Comparison of ENCODE assay signal across 12 cellular contexts in genomic region chr1:6454856-6455751, GRCh38. TPM values are rescaled to one million over a fixed set of nuclear protein-coding genes. Genes with fewer than 3 reads are reported as not detected.
A peak's percentile ranks its signal among the peaks of the same experiment; 100 is the strongest.
DNase-seq lines count a peak whose midpoint lies in the region; ATAC-seq and TF ChIP-seq lines count a peak whose summit lies in the region.
"Had no signal": no experiment of that assay in that cellular context is flagged by ENCODE, and none has a peak within 500 bp of the region (broad histone marks: within the 10 kb centered on the region; RNA-seq: fewer than 3 reads in every experiment).

No MANE protein-coding gene starts in this region.

- peaks cover 26% of the 10 kb centered on the region for H3K27me3 Mint-ChIP-seq in MCF 10A (ENCODE audit: insufficient read depth, unreplicated experiment)
- H3K27me3 Mint-ChIP-seq in activated CD8-positive, alpha-beta T cell treated with anti-CD3 and anti-CD28 coated beads, Interleukin-2, amount 10 ng/mL, durations not matched to agents 7 days and 5 days (ENCODE audit: low read depth): peaks cover 49% of the 10 kb centered on the region

- H3K27ac ChIP-seq in mammary epithelial cell (ENCODE audit: insufficient read depth, low read depth, low read length): no peak overlapping the region
- H3K27ac ChIP-seq: Peyer's patch had no signal

- CTCF ChIA-PET in mammary epithelial cell (lab: Charles Lee; ENCODE audit: low non-redundant PET): no interaction called here
- CTCF ChIA-PET in MCF 10A (lab: Yijun Ruan, JAX): interaction anchor here (0.8 to 1.7 kb wide), 2 partner anchors 17 to 40 kb away, joined by 4 to 6 read pairs; no protein-coding TSS in a partner anchor
- CTCF ChIA-PET in activated CD8-positive, alpha-beta T cell treated with anti-CD3 and anti-CD28 coated beads, Interleukin-2, amount 10 ng/mL, durations not matched to agents 7 days and 5 days (lab: Charles Lee): interaction anchor here (0.8 to 2.1 kb wide), 9 partner anchors 8 to 209 kb away, joined by 3 to 9 read pairs (median 4); no protein-coding TSS in a partner anchor
- CTCF ChIA-PET in GM10248 (lab: Yijun Ruan, JAX): interaction anchor here (0.9 to 1.4 kb wide), 2 partner anchors 17 to 34 kb away, joined by 3 read pairs; no protein-coding TSS in a partner anchor

- TF ChIP-seq CTCF in mammary epithelial cell (conservative IDR thresholded peaks at IDR 0.05 in 1 of 2, IDR thresholded peaks at IDR 0.05 in 1 of 2; ENCODE audit: extremely low read depth in 1 of 2, insufficient read depth in 1 of 2, low read depth in 1 of 2, low read length in 2 of 2): no peak
- TF ChIP-seq CTCF in MCF 10A (IDR thresholded peaks at IDR 0.05; ENCODE audit: unreplicated experiment): no peak
- no peak for TF ChIP-seq CTCF in GM10248 (IDR thresholded peaks at IDR 0.05; ENCODE audit: control extremely low read depth, extremely low read depth, low read depth, missing control alignments)

- H3K9me3 ChIP-seq in mammary epithelial cell (replicated peaks; ENCODE audit: insufficient read depth, low read length): no peaks in the 10 kb centered on the region

- POLR2A ChIA-PET in MCF 10A (lab: Yijun Ruan, JAX) (no interaction called here), GM10248 (lab: Yijun Ruan, JAX) (no interaction called here)
- POLR2A ChIA-PET in activated CD8-positive, alpha-beta T cell treated with anti-CD3 and anti-CD28 coated beads, Interleukin-2, amount 10 ng/mL, durations not matched to agents 7 days and 5 days (lab: Charles Lee): interaction anchor here (0.8 kb wide), 1 partner anchor 218 kb away, joined by 3 read pairs; no protein-coding TSS in a partner anchor

- peak; percentile 47 for ATAC-seq in activated CD8-positive, alpha-beta T cell treated with anti-CD3 and anti-CD28 coated beads, Interleukin-2, amount 10 ng/mL, durations not matched to agents 7 days and 5 days
- ATAC-seq in esophagus mucosa (peak; percentile 66), HG02981 (IDR thresholded peaks at IDR 0.05; ENCODE audit: unreplicated experiment) (no peak)

- H3K4me1 ChIP-seq in mammary epithelial cell (ENCODE audit: insufficient read depth, low read length): no peaks in the 10 kb centered on the region

- H3K4me1 Mint-ChIP-seq in MCF 10A (ENCODE audit: insufficient read depth, unreplicated experiment): no peaks in the 10 kb centered on the region
- peaks cover 15% of the 10 kb centered on the region for H3K4me1 Mint-ChIP-seq in activated CD8-positive, alpha-beta T cell treated with anti-CD3 and anti-CD28 coated beads, Interleukin-2, amount 10 ng/mL, durations not matched to agents 7 days and 5 days (ENCODE audit: low read depth)

- dilution Hi-C loops in mammary epithelial cell (cut with HindIII; ENCODE audit: low sequenced_read_pairs): loop anchor here (5.0 to 10.0 kb wide), 2 partner anchors 37 to 120 kb away; partner anchors contain the start of genes PLEKHG5 and ZBTB48

- no peak overlapping the region for H3K4me3 ChIP-seq in mammary epithelial cell (replicated peaks in 1 of 3; ENCODE audit: insufficient read depth in 1 of 3, low read depth in 2 of 3, low read length in 3 of 3)

- no TSS peak for BruUV-seq in mammary epithelial cell (replicated peaks; lab: Mats Ljungman, UMichigan)
- no TSS peak for BruUV-seq in MCF 10A (replicated peaks; lab: Mats Ljungman, UMichigan)

- peak overlapping the region; percentile 57 for H3K4me2 ChIP-seq in mammary epithelial cell (ENCODE audit: insufficient read depth, low read depth, low read length)

- H3K9ac ChIP-seq in mammary epithelial cell (ENCODE audit: insufficient read depth, low read length): no peak overlapping the region

- H3K27me3 ChIP-seq in mammary epithelial cell (ENCODE audit: insufficient read depth, low read length): peaks cover 12% of the 10 kb centered on the region
- H3K27me3 ChIP-seq: Peyer's patch had no signal

- peak overlapping the region; percentile 39 for H2AFZ ChIP-seq in mammary epithelial cell (ENCODE audit: low read depth, low read length)

- H3K27ac Mint-ChIP-seq in MCF 10A (ENCODE audit: low read depth, unreplicated experiment): no peak overlapping the region
- no peak overlapping the region for H3K27ac Mint-ChIP-seq in activated CD8-positive, alpha-beta T cell treated with anti-CD3 and anti-CD28 coated beads, Interleukin-2, amount 10 ng/mL, durations not matched to agents 7 days and 5 days
- H3K27ac Mint-ChIP-seq: dendritic cell treated with granulocyte-macrophage colony-stimulating factor and Interleukin-4, amounts not matched to agents 40 ng/mL and 50 ng/mL, for 4 days had no signal

- no peaks in the 10 kb centered on the region for H3K79me2 ChIP-seq in mammary epithelial cell (ENCODE audit: insufficient read depth, low read length)

- H3K36me3 Mint-ChIP-seq in MCF 10A (ENCODE audit: insufficient read depth, unreplicated experiment): peaks cover 6% of the 10 kb centered on the region
- H3K36me3 Mint-ChIP-seq in activated CD8-positive, alpha-beta T cell treated with anti-CD3 and anti-CD28 coated beads, Interleukin-2, amount 10 ng/mL, durations not matched to agents 7 days and 5 days (ENCODE audit: low read depth): no peaks in the 10 kb centered on the region

- in situ Hi-C loops in mammary epithelial cell (cut with MboI; ENCODE audit: low sequenced_read_pairs in 2 of 2): no loop called here

- H3K36me3 ChIP-seq in mammary epithelial cell (ENCODE audit: insufficient read depth, low read length): no peaks in the 10 kb centered on the region

- H4K20me1 ChIP-seq in mammary epithelial cell (ENCODE audit: insufficient read depth, low read length): no peaks in the 10 kb centered on the region

- DNase-seq in mammary epithelial cell (no peak), MCF 10A (ENCODE audit: unreplicated experiment) (no peak), GM10248 (ENCODE audit: extremely low spot score) (no peak), NCI-H524 treated with DMSO at 0.1 percent for 48 hours (lab: John Stamatoyannopoulos, UW) (no peak)
- no peak for DNase-seq in activated CD8-positive, alpha-beta T cell treated with anti-CD3 and anti-CD28 coated beads, Interleukin-2, amount 10 ng/mL, durations not matched to agents 7 days and 5 days
- DNase-seq in stimulated activated naive CD4-positive, alpha-beta T cell (lab: John Stamatoyannopoulos, UW): peak in 5 of 6 experiments; percentile 11 to 36 (median 23)
- DNase-seq: NCI-H1436, nucleus accumbens, Peyer's patch had no signal

- no peaks in the 10 kb centered on the region for H3K9me3 Mint-ChIP-seq in MCF 10A (ENCODE audit: unreplicated experiment)
- no peaks in the 10 kb centered on the region for H3K9me3 Mint-ChIP-seq in activated CD8-positive, alpha-beta T cell treated with anti-CD3 and anti-CD28 coated beads, Interleukin-2, amount 10 ng/mL, durations not matched to agents 7 days and 5 days (ENCODE audit: insufficient read depth)
- H3K9me3 Mint-ChIP-seq: dendritic cell treated with granulocyte-macrophage colony-stimulating factor and Interleukin-4, amounts not matched to agents 40 ng/mL and 50 ng/mL, for 4 days had no signal

- intact Hi-C loops in mammary epithelial cell (cut with micrococcal nuclease): no loop called here
- intact Hi-C loops in MCF 10A (cut with micrococcal nuclease): no loop called here

- WGBS in mammary epithelial cell (ENCODE audit: low coverage, missing lambda C conversion rate): 18% methylated on average over 23 of the region's 115 CpGs

- H3K4me3 Mint-ChIP-seq in MCF 10A (ENCODE audit: unreplicated experiment): no peak overlapping the region
- H3K4me3 Mint-ChIP-seq in activated CD8-positive, alpha-beta T cell treated with anti-CD3 and anti-CD28 coated beads, Interleukin-2, amount 10 ng/mL, durations not matched to agents 7 days and 5 days: no peak overlapping the region
- H3K4me3 Mint-ChIP-seq: dendritic cell treated with granulocyte-macrophage colony-stimulating factor and Interleukin-4, amounts not matched to agents 40 ng/mL and 50 ng/mL, for 4 days had no signal

RNA-seq across cellular contexts. Expression of gene TNFRSF25, which starts 10.9 kb away (rescaled TPM):
- total RNA-seq in mammary epithelial cell (10 to 100 TPM in 1 of 2 donors, 1 to 10 TPM in 1; 6.7 to 60.9 TPM), MCF 10A (2022) (27.6 and 33.7 TPM in 2 replicates), esophagus mucosa (13.1 TPM)
- polyA plus RNA-seq in mammary epithelial cell: 21.0 TPM
- 5.8 TPM for polyA minus RNA-seq in mammary epithelial cell
- 10 to 100 TPM; 47.7 to 55.8 TPM for total RNA-seq in activated CD8-positive, alpha-beta T cell treated with anti-CD3 and anti-CD28 coated beads, Interleukin-2, amount 10 ng/mL, durations not matched to agents 7 days and 5 days

RNA-seq across cellular contexts. Expression of gene ESPN, which starts 30.5 kb away (rescaled TPM):
- total RNA-seq in mammary epithelial cell (1 to 10 TPM; 2.4 to 2.5 TPM), MCF 10A (2022) (0.68 TPM in 1 of 2 replicates, not detected in the other), esophagus mucosa (33.4 TPM)
- polyA plus RNA-seq in mammary epithelial cell: 0.27 TPM
- polyA minus RNA-seq in mammary epithelial cell: not detected
- 1 to 10 TPM in 1 of 2 experiments, under 1 TPM in 1; 0.61 to 1.0 TPM for total RNA-seq in activated CD8-positive, alpha-beta T cell treated with anti-CD3 and anti-CD28 coated beads, Interleukin-2, amount 10 ng/mL, durations not matched to agents 7 days and 5 days

RNA-seq across cellular contexts. Expression of gene HES2, which starts 35.4 kb away (rescaled TPM):
- total RNA-seq in mammary epithelial cell: 10 to 100 TPM; 54.3 to 70.8 TPM
- polyA plus RNA-seq in mammary epithelial cell: 29.0 TPM
- polyA minus RNA-seq in mammary epithelial cell: 21.4 TPM
- total RNA-seq in MCF 10A (2022): 5.0 and 7.6 TPM in 2 replicates
- total RNA-seq in activated CD8-positive, alpha-beta T cell treated with anti-CD3 and anti-CD28 coated beads, Interleukin-2, amount 10 ng/mL, durations not matched to agents 7 days and 5 days: under 1 TPM; 0.05 to 0.45 TPM
- total RNA-seq in esophagus mucosa: 47.3 TPM

RNA-seq across cellular contexts. Expression of gene PLEKHG5, which starts 36.4 kb away (rescaled TPM):
- total RNA-seq in mammary epithelial cell: 10 to 100 TPM; 19.0 to 88.8 TPM
- 25.3 TPM for polyA plus RNA-seq in mammary epithelial cell
- polyA minus RNA-seq in mammary epithelial cell: 20.3 TPM
- total RNA-seq in MCF 10A (2022): 32.3 and 35.9 TPM in 2 replicates
- 1 to 10 TPM; 2.2 to 2.8 TPM for total RNA-seq in activated CD8-positive, alpha-beta T cell treated with anti-CD3 and anti-CD28 coated beads, Interleukin-2, amount 10 ng/mL, durations not matched to agents 7 days and 5 days
- total RNA-seq in esophagus mucosa: 24.4 TPM

Comparison
In these comparisons a context has a peak if more than half of its experiments do, and no peak if none do; other contexts are left out.
1. DNase-seq: peak in stimulated activated naive CD4-positive, alpha-beta T cell (5 of 6); none in mammary epithelial cell (single experiment), MCF 10A (single experiment), activated CD8-positive, alpha-beta T cell treated with anti-CD3 and anti-CD28 coated beads, Interleukin-2, amount 10 ng/mL, durations not matched to agents 7 days and 5 days (single experiment), GM10248 (single experiment) and NCI-H524 treated with DMSO at 0.1 percent for 48 hours (single experiment).